Comparison of ENCODE assay signal across 1 cellular context in the genomic region with DNA sequence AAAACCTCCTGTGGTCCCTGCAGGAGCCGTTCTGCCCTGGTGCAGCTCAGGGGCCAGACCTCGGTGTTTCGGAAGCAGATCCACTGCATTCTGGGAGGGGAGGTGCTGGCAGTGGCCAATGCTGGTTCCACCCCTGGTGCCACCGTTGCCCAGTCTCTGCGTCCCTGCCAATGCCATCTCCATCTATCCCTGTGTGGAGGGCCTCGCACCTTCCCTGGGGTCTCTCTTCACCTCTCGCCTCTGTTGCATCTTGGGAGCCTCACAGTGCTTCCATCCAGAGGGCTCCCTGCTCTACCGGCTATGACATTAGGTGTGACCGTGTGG.
TF ChIP-seq lines count a peak whose summit lies in the region.

No MANE protein-coding gene starts in this region.

TF ChIP-seq in HepG2, 621 proteins besides CTCF, POLR2A, EP300 and RAD21:
- 0 out of 2 replicates have a peak, but pooled peaks have one; percentile 6 for TF ChIP-seq NR2C2 (CRISPR knock-in tag; IDR thresholded peaks at IDR 0.05; ENCODE audit: borderline replicate concordance)
- TF ChIP-seq NFIB (CRISPR knock-in tag; IDR thresholded peaks at IDR 0.05; ENCODE audit: borderline replicate concordance), result no peak
- TF ChIP-seq ZNF790 (CRISPR knock-in tag; IDR thresholded peaks at IDR 0.05; ENCODE audit: borderline replicate concordance), result no peak
- TF ChIP-seq MTA1 (CRISPR knock-in tag; IDR thresholded peaks at IDR 0.05; ENCODE audit: borderline replicate concordance), result no peak
- TF ChIP-seq, protein P1, sequence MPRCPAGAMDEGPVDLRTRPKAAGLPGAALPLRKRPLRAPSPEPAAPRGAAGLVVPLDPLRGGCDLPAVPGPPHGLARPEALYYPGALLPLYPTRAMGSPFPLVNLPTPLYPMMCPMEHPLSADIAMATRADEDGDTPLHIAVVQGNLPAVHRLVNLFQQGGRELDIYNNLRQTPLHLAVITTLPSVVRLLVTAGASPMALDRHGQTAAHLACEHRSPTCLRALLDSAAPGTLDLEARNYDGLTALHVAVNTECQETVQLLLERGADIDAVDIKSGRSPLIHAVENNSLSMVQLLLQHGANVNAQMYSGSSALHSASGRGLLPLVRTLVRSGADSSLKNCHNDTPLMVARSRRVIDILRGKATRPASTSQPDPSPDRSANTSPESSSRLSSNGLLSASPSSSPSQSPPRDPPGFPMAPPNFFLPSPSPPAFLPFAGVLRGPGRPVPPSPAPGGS (CRISPR knock-in tag; IDR thresholded peaks at IDR 0.05), result no peak
- TF ChIP-seq, protein P2, sequence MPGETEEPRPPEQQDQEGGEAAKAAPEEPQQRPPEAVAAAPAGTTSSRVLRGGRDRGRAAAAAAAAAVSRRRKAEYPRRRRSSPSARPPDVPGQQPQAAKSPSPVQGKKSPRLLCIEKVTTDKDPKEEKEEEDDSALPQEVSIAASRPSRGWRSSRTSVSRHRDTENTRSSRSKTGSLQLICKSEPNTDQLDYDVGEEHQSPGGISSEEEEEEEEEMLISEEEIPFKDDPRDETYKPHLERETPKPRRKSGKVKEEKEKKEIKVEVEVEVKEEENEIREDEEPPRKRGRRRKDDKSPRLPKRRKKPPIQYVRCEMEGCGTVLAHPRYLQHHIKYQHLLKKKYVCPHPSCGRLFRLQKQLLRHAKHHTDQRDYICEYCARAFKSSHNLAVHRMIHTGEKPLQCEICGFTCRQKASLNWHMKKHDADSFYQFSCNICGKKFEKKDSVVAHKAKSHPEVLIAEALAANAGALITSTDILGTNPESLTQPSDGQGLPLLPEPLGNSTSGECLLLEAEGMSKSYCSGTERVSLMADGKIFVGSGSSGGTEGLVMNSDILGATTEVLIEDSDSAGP (CRISPR knock-in tag; IDR thresholded peaks at IDR 0.05; ENCODE audit: borderline replicate concordance), result peak; percentile 98; the same call in 1 of the 2 replicates
- TF ChIP-seq, protein P3, sequence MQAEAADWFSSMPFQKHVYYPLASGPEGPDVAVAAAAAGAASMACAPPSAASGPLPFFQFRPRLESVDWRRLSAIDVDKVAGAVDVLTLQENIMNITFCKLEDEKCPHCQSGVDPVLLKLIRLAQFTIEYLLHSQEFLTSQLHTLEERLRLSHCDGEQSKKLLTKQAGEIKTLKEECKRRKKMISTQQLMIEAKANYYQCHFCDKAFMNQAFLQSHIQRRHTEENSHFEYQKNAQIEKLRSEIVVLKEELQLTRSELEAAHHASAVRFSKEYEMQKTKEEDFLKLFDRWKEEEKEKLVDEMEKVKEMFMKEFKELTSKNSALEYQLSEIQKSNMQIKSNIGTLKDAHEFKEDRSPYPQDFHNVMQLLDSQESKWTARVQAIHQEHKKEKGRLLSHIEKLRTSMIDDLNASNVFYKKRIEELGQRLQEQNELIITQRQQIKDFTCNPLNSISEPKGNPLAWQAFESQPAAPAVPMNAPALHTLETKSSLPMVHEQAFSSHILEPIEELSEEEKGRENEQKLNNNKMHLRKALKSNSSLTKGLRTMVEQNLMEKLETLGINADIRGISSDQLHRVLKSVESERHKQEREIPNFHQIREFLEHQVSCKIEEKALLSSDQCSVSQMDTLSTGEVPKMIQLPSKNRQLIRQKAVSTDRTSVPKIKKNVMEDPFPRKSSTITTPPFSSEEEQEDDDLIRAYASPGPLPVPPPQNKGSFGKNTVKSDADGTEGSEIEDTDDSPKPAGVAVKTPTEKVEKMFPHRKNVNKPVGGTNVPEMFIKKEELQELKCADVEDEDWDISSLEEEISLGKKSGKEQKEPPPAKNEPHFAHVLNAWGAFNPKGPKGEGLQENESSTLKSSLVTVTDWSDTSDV (CRISPR knock-in tag; IDR thresholded peaks at IDR 0.05), result peak; percentile 43; the same call in 1 of the 2 replicates
